In the genomic region with DNA sequence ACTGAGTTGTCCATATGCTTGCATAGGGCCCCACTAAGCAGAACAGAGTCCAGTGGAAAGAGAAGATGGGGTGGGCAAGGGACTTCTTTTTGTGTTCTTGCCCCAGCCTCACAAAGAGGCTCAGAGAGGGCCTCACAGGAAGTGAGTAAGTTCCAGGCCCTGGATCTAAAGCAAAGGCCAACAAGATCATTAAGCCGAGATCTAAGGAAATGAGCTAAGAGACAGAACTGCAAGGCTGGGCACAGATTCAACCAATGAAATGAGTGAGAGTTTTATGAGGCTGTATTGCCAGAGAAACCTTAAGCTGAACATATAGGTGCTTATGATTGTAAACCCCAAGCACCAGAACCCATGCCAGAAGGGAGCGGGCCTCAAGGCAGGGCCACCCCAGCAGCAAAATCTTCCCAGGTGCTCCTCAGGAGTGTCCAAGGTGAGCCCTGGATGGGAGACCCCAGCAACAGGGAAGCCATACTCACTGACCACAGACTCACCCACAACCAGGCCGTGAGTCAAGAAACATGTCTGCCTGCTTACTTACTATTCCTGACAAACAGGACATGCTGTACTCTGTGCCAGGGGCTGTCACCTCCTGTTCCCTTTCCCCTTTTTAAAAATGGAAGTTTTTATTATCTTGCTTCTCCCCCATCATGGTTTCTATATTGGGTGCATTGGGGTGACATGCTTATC, we compare ENCODE assay signal across 11 cellular contexts. TPM values are rescaled to one million over a fixed set of nuclear protein-coding genes. Genes with fewer than 3 reads are reported as not detected.
DNase-seq lines count a peak whose midpoint lies in the region; ATAC-seq and TF ChIP-seq lines count a peak whose summit lies in the region.
"Had no signal": no experiment of that assay in that cellular context is flagged by ENCODE, and none has a peak within 500 bp of the region (broad histone marks: within the 10 kb centered on the region; RNA-seq: fewer than 3 reads in every experiment).

No MANE protein-coding gene starts in this region.

- H3K27me3 ChIP-seq in upper lobe of right lung, result no peaks in the 10 kb centered on the region

- no peaks in the 10 kb centered on the region for H3K4me1 ChIP-seq in upper lobe of right lung

- no peak overlapping the region for H3K4me3 Mint-ChIP-seq in T-helper 17 cell

- no peak for TF ChIP-seq CTCF in fibroblast of the aortic adventitia (IDR thresholded peaks at IDR 0.05; ENCODE audit: insufficient read depth, low read length)
- TF ChIP-seq CTCF in upper lobe of right lung (IDR thresholded peaks at IDR 0.05), result no peak

- DNase-seq in A172 (ENCODE audit: low spot score) (peak; percentile 30), GDM1 (lab: John Stamatoyannopoulos, UW) (peak; percentile 29), RPMI7951 (ENCODE audit: low read depth) (peak; percentile 69), fibroblast of the aortic adventitia (ENCODE audit: low read depth) (peak; percentile 55), T-helper 17 cell (no peak), upper lobe of right lung (no peak), iPS-NIHi7 (ENCODE audit: extremely low spot score) (no peak)
- no peak for DNase-seq in activated effector memory CD4-positive, alpha-beta T cell treated with Interleukin-2 at 50 U/mL for 16 hours
- DNase-seq: activated naive CD4-positive, alpha-beta T cell; NCI-H1048 had no signal

- H3K36me3 Mint-ChIP-seq in T-helper 17 cell (ENCODE audit: low read depth), result no peaks in the 10 kb centered on the region

- H3K27ac Mint-ChIP-seq in T-helper 17 cell, result no peak overlapping the region

- ATAC-seq in T-helper 17 cell (no peak), upper lobe of right lung (no peak)

- H3K36me3 ChIP-seq in upper lobe of right lung, result no peaks in the 10 kb centered on the region

- H3K27ac ChIP-seq in upper lobe of right lung, result no peak overlapping the region

- H3K4me3 ChIP-seq in fibroblast of the aortic adventitia (ENCODE audit: low read depth, low read length), result no peak overlapping the region
- H3K4me3 ChIP-seq in upper lobe of right lung, result no peak overlapping the region

- H3K4me1 Mint-ChIP-seq in T-helper 17 cell, result peaks cover 6% of the 10 kb centered on the region

- H3K27me3 Mint-ChIP-seq in T-helper 17 cell, result peaks cover 25% of the 10 kb centered on the region

- intact Hi-C loops in upper lobe of right lung (cut with DNase I), result no loop called here

- no peaks in the 10 kb centered on the region for H3K9me3 ChIP-seq in T-helper 17 cell (ENCODE audit: control insufficient read depth, low read length, poor library complexity, severe bottlenecking)
- no peaks in the 10 kb centered on the region for H3K9me3 ChIP-seq in upper lobe of right lung

RNA-seq across cellular contexts. Expression of a gene that starts 40.2 kb away (rescaled TPM):
- 1.6 TPM in 1 of 2 replicates, not detected in the other for total RNA-seq in A172 (2014; rRNA removed; shearing (Covaris generic))
- total RNA-seq in RPMI7951 (2014; rRNA removed; shearing (Covaris generic)), result 28.6 and 43.4 TPM in 2 replicates
- 5.6 and 254 TPM in 2 replicates for total RNA-seq in fibroblast of the aortic adventitia (ENCODE audit: low replicate concordance)
- 1 to 10 TPM; 8.0 to 9.8 TPM for total RNA-seq in T-helper 17 cell
- 6.0 TPM for total RNA-seq in upper lobe of right lung
- total RNA-seq: myocyte had no signal

Comparison
In these comparisons a context has a peak if more than half of its experiments do, and no peak if none do; other contexts are left out.
1. DNase-seq: peak in A172 (single experiment), GDM1 (single experiment), RPMI7951 (single experiment) and fibroblast of the aortic adventitia (single experiment); none in activated effector memory CD4-positive, alpha-beta T cell treated with Interleukin-2 at 50 U/mL for 16 hours (single experiment), T-helper 17 cell (0 of 3), upper lobe of right lung (single experiment) and iPS-NIHi7 (single experiment).